ENCODE assay signal across 22 cellular contexts in the genomic region with DNA sequence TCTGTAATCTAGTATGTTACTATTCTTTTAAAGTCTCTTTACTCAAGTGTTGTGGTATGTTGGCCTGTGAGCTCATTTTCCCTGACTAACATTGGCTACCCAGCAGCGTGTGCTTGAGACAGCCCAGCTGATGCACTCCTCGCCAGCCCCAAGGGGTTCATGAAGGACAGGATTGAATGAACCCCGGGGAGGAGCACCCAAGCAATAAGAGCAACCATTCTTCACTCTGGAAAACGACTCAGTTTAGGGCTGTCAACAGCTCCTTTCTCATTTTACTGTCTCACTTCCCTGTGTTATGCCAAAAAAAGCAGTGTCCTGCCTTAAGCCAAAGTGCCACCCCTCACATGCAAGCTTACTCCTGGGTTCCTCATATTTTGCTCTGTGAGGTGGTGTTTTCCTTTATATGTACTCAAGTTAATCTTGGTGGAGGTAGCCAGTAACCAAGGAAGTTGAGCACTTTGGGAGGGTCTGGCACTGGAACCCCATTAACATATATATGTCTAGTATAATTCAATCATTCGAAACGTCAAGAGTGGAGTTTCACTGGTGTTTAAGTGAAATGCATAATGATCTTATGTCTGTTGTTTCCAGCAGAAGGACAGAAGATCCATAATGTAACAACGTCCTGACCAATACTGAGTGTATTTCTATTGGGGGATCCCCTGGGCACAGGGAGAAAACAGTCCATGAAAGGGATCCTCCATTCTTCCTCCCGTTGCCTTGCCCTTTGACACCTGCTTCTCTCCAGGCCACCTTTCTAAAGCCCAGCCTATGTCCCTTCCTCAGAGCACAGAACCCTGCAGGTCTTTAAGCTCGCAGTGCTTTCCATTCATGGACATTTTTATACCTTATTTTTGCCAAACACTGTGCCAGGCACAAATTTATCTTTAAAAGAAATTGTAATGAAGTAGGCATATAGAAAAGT. TPM values are rescaled to one million over a fixed set of nuclear protein-coding genes. Genes with fewer than 3 reads are reported as not detected.
DNase-seq lines count a peak whose midpoint lies in the region; ATAC-seq and TF ChIP-seq lines count a peak whose summit lies in the region.
"Had no signal": no experiment of that assay in that cellular context is flagged by ENCODE, and none has a peak within 500 bp of the region (broad histone marks: within the 10 kb centered on the region; RNA-seq: fewer than 3 reads in every experiment).

No MANE protein-coding gene starts in this region.

- H3K36me3 ChIP-seq in heart right ventricle: peaks cover 0 to 25% (median 0%) of the 10 kb centered on the region in 9 donors
- peaks cover 10% of the 10 kb centered on the region for H3K36me3 ChIP-seq in brain microvascular endothelial cell (replicated peaks)
- H3K36me3 ChIP-seq in adrenal gland (replicated peaks in 1 of 2): no peaks in the 10 kb centered on the region

- no peaks in the 10 kb centered on the region for H3K9me3 ChIP-seq in heart right ventricle
- no peaks in the 10 kb centered on the region for H3K9me3 ChIP-seq in adrenal gland (replicated peaks in 1 of 3)
- H3K9me3 ChIP-seq: A549, SJCRH30, tibial nerve had no signal

- in situ Hi-C loops in brain microvascular endothelial cell (cut with HindIII; ENCODE audit: low pct_ligation_motif_present, low sequenced_read_pairs): no loop called here

- peak in 1 of 2 donors; percentile 13 for DNase-seq in heart right ventricle
- DNase-seq in Right ventricle myocardium superior: no peak
- peak; percentile 74 for DNase-seq in brain microvascular endothelial cell
- peak; percentile 76 for DNase-seq in iris pigment epithelial cell (ENCODE audit: low read depth)
- no peak for DNase-seq in adrenal gland
- DNase-seq in NCI-H2029 (lab: John Stamatoyannopoulos, UW): no peak
- DNase-seq: activated CD4-positive, alpha-beta T cell treated with anti-CD3 and anti-CD28 coated beads for 48 hours; activated naive CD4-positive, alpha-beta T cell treated with anti-CD3 and anti-CD28 coated beads, Interleukin-2, amount 50 U/mL, for 16 hours; C1 segment of cervical spinal cord; MM.1S; NCI-H1436; NCI-H510A treated with DMSO at 0.1 percent for 48 hours; retina; SJCRH30; stimulated activated naive CD8-positive, alpha-beta T cell treated with anti-CD3 and anti-CD28 coated beads, Interleukin-15, amount 100 ng/mL, for 72 hours; T-helper 1 cell had no signal

- intact Hi-C loops in heart right ventricle (cut with DNase I) (no loop called here), Right ventricle myocardium superior (cut with DNase I) (no loop called here), adrenal gland (cut with DNase I) (no loop called here)

- H3K4me3 ChIP-seq in heart right ventricle (no peak overlapping the region), brain microvascular endothelial cell (ENCODE audit: low read depth, low read length) (no peak overlapping the region), adrenal gland (no peak overlapping the region)
- H3K4me3 ChIP-seq: A549, GM23338, lung, SJCRH30, tibial nerve had no signal

- H3K27ac ChIP-seq in heart right ventricle (no peak overlapping the region), brain microvascular endothelial cell (no peak overlapping the region), adrenal gland (no peak overlapping the region)
- H3K27ac ChIP-seq: A549, SJCRH30, tibial nerve had no signal

- H3K4me1 ChIP-seq in heart right ventricle (peaks cover 0 to 8% (median 0%) of the 10 kb centered on the region in 9 donors), adrenal gland (replicated peaks in 1 of 2) (no peaks in the 10 kb centered on the region)
- H3K4me1 ChIP-seq: A549, SJCRH30, tibial nerve had no signal

- H3K27me3 ChIP-seq in heart right ventricle: no peaks in the 10 kb centered on the region
- H3K27me3 ChIP-seq in brain microvascular endothelial cell (replicated peaks): no peaks in the 10 kb centered on the region
- no peaks in the 10 kb centered on the region for H3K27me3 ChIP-seq in adrenal gland
- H3K27me3 ChIP-seq: SJCRH30, tibial nerve had no signal

- TF ChIP-seq POLR2A in adrenal gland (IDR thresholded peaks at IDR 0.05): no peak

- TF ChIP-seq CTCF in heart right ventricle (IDR thresholded peaks at IDR 0.05) (no peak), brain microvascular endothelial cell (IDR thresholded peaks at IDR 0.05; ENCODE audit: low read depth, low read length, missing control alignments) (no peak), adrenal gland (IDR thresholded peaks at IDR 0.05) (no peak)

- WGBS in heart right ventricle, 2 donors: 71 to 76% methylated on average over 9 of the region's 9 CpGs
- 86 to 90% (median 87%) methylated on average over 9 of the region's 9 CpGs for WGBS in adrenal gland, 4 donors

- ATAC-seq in heart right ventricle (peak in 5 of 8 donors; percentile 43 to 81 (median 70)), Right ventricle myocardium superior (ENCODE audit: poor library complexity) (no peak), HG02798 (IDR thresholded peaks at IDR 0.05; ENCODE audit: poor library complexity, unreplicated experiment) (no peak), GM19467 (IDR thresholded peaks at IDR 0.05; ENCODE audit: unreplicated experiment) (no peak)
- ATAC-seq: GM23338; stimulated activated naive CD8-positive, alpha-beta T cell treated with anti-CD3 and anti-CD28 coated beads, Interleukin-15, amount 100 ng/mL, for 72 hours had no signal

RNA-seq across cellular contexts. Expression of a gene that starts 43.2 kb away (rescaled TPM):
- 10 to 100 TPM; 36.1 to 62.6 (median 47.0) TPM for total RNA-seq in heart right ventricle
- 100 to 1,000 TPM in 1 of 2 donors, 10 to 100 TPM in 1; 90.1 to 106 TPM for polyA plus RNA-seq in heart right ventricle
- 53.2 TPM for total RNA-seq in Right ventricle myocardium superior
- total RNA-seq in adrenal gland: 10 to 100 TPM; 42.0 to 92.0 (median 67.1) TPM
- polyA plus RNA-seq in adrenal gland: 100 to 1,000 TPM; 110 to 164 (median 135) TPM

Comparison
In these comparisons a context has a peak if more than half of its experiments do, and no peak if none do; other contexts are left out.
1. ATAC-seq: peak in heart right ventricle (5 of 8); none in Right ventricle myocardium superior (single experiment), HG02798 (single experiment) and GM19467 (single experiment).
2. DNase-seq: peak in brain microvascular endothelial cell (single experiment) and iris pigment epithelial cell (single experiment); none in Right ventricle myocardium superior (single experiment), adrenal gland (0 of 7) and NCI-H2029 (single experiment).